2 cellular contexts compared by ENCODE assay signal in genomic region chr20:62853304-62853703, GRCh38. TPM values are rescaled to one million over a fixed set of nuclear protein-coding genes. Genes with fewer than 3 reads are reported as not detected.
"Had no signal": no experiment of that assay in that cellular context is flagged by ENCODE, and none has a peak within 500 bp of the region (broad histone marks: within the 10 kb centered on the region; RNA-seq: fewer than 3 reads in every experiment).

No MANE protein-coding gene starts in this region.

RNA-seq across cellular contexts. Expression of gene COL9A3, which starts 36.5 kb away (rescaled TPM):
- total RNA-seq: LHCN-M2, MCF 10A had no signal
